In the genomic region with DNA sequence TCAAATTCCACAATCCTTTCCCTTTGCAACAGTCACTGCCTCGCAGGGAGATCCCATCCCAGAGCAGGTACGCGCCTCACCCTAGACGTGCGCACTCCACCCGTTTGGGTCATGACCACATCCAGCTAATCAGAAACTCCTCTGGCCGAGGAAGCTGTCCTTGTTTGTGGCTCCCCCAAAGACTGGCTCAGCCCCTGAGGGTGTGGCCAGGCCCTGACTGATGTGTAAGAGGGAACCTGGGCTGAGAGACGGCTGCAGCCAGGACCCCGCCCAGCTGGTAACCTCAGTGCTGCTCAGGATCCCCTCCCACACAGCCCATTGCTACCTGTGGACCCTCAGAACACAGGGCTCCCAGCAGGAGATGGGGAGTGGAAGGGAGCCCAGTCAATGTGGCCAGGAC, we compare ENCODE assay signal across 28 cellular contexts.
"Had no signal": no experiment of that assay in that cellular context is flagged by ENCODE, and none has a peak within 500 bp of the region (broad histone marks: within the 10 kb centered on the region; RNA-seq: fewer than 3 reads in every experiment).

No MANE protein-coding gene starts in this region.

- H3K36me3 Mint-ChIP-seq: activated naive CD4-positive, alpha-beta T cell treated with anti-CD3 and anti-CD28 coated beads, Interleukin-2, amount 10 ng/mL, durations not matched to agents 7 days and 5 days; activated naive CD4-positive, alpha-beta T cell treated with anti-CD3 and anti-CD28 coated beads, Interleukin-2, amount 50 U/mL, for 72 hours; activated naive CD8-positive, alpha-beta T cell treated with anti-CD3 and anti-CD28 coated beads, Interleukin-2, amount 10 ng/mL, durations not matched to agents 7 days and 5 days had no signal

- ATAC-seq: activated naive CD4-positive, alpha-beta T cell treated with anti-CD3 and anti-CD28 coated beads, Interleukin-2, amount 50 U/mL, for 72 hours; activated T-cell treated with anti-CD3 and anti-CD28 coated beads, Interleukin-2, amount 50 U/mL, for 72 hours; effector memory CD8-positive, alpha-beta T cell; foreskin keratinocyte; gastroesophageal sphincter; heart right ventricle had no signal

- H3K4me3 ChIP-seq: esophagus muscularis mucosa, gastroesophageal sphincter, heart right ventricle had no signal

- H3K27me3 ChIP-seq: brain microvascular endothelial cell, foreskin keratinocyte had no signal

- H3K9me3 ChIP-seq: esophagus muscularis mucosa, gastroesophageal sphincter, heart right ventricle had no signal

- H3K27ac ChIP-seq: brain microvascular endothelial cell, esophagus muscularis mucosa, foreskin keratinocyte, gastroesophageal sphincter, heart right ventricle had no signal

- H3K36me3 ChIP-seq: brain microvascular endothelial cell, esophagus muscularis mucosa, gastroesophageal sphincter, heart right ventricle had no signal

- H3K27me3 Mint-ChIP-seq: activated CD4-positive, alpha-beta memory T cell treated with anti-CD3 and anti-CD28 coated beads, Interleukin-2, amount 10 ng/mL, durations not matched to agents 7 days and 5 days; activated CD4-positive, alpha-beta T cell treated with anti-CD3 and anti-CD28 coated beads, Interleukin-2, amount 10 ng/mL, durations not matched to agents 7 days and 5 days; activated naive CD4-positive, alpha-beta T cell treated with anti-CD3 and anti-CD28 coated beads, Interleukin-2, amount 10 ng/mL, durations not matched to agents 7 days and 5 days had no signal

- H3K4me1 Mint-ChIP-seq: activated CD4-positive, alpha-beta T cell treated with anti-CD3 and anti-CD28 coated beads, Interleukin-2, amount 10 ng/mL, durations not matched to agents 7 days and 5 days; activated naive CD8-positive, alpha-beta T cell treated with anti-CD3 and anti-CD28 coated beads, Interleukin-2, amount 10 ng/mL, durations not matched to agents 7 days and 5 days had no signal

- H3K4me3 Mint-ChIP-seq: activated CD4-positive, alpha-beta memory T cell treated with anti-CD3 and anti-CD28 coated beads, Interleukin-2, amount 10 ng/mL, durations not matched to agents 7 days and 5 days; activated CD4-positive, alpha-beta T cell treated with anti-CD3 and anti-CD28 coated beads, Interleukin-2, amount 10 ng/mL, durations not matched to agents 7 days and 5 days; activated naive CD4-positive, alpha-beta T cell treated with anti-CD3 and anti-CD28 coated beads, Interleukin-2, amount 10 ng/mL, durations not matched to agents 7 days and 5 days; activated naive CD8-positive, alpha-beta T cell treated with anti-CD3 and anti-CD28 coated beads, Interleukin-2, amount 10 ng/mL, durations not matched to agents 7 days and 5 days; activated T-cell treated with anti-CD3 and anti-CD28 coated beads, Interleukin-2, amount 50 U/mL, for 24 hours; activated T-cell treated with anti-CD3 and anti-CD28 coated beads, Interleukin-2, amount 50 U/mL, for 72 hours; central memory CD8-positive, alpha-beta T cell; effector memory CD8-positive, alpha-beta T cell had no signal

- H3K9me3 Mint-ChIP-seq: activated CD4-positive, alpha-beta memory T cell treated with anti-CD3 and anti-CD28 coated beads, Interleukin-2, amount 10 ng/mL, durations not matched to agents 7 days and 5 days; activated CD4-positive, alpha-beta T cell treated with anti-CD3 and anti-CD28 coated beads, Interleukin-2, amount 10 ng/mL, durations not matched to agents 7 days and 5 days; activated naive CD4-positive, alpha-beta T cell treated with anti-CD3 and anti-CD28 coated beads, Interleukin-2, amount 10 ng/mL, durations not matched to agents 7 days and 5 days; activated naive CD4-positive, alpha-beta T cell treated with anti-CD3 and anti-CD28 coated beads, Interleukin-2, amount 50 U/mL, for 72 hours; activated naive CD8-positive, alpha-beta T cell treated with anti-CD3 and anti-CD28 coated beads, Interleukin-2, amount 10 ng/mL, durations not matched to agents 7 days and 5 days; activated T-cell treated with anti-CD3 and anti-CD28 coated beads, Interleukin-2, amount 50 U/mL, for 24 hours; activated T-cell treated with anti-CD3 and anti-CD28 coated beads, Interleukin-2, amount 50 U/mL, for 72 hours; central memory CD8-positive, alpha-beta T cell; effector memory CD8-positive, alpha-beta T cell had no signal

- H3K4me1 ChIP-seq: esophagus muscularis mucosa, foreskin keratinocyte, gastroesophageal sphincter, heart right ventricle had no signal

- DNase-seq: activated CD4-positive, alpha-beta memory T cell treated with anti-CD3 and anti-CD28 coated beads, Interleukin-2, amount 10 ng/mL, durations not matched to agents 7 days and 5 days; activated CD4-positive, alpha-beta T cell treated with anti-CD3 and anti-CD28 coated beads for 1 hour; activated CD4-positive, alpha-beta T cell treated with anti-CD3 and anti-CD28 coated beads for 4 hours; activated CD4-positive, alpha-beta T cell treated with anti-CD3 and anti-CD28 coated beads, Interleukin-2, amount 10 ng/mL, durations not matched to agents 7 days and 5 days; activated CD4-positive, alpha-beta T cell treated with anti-CD3 and anti-CD28 coated beads, Interleukin-2, amount 50 U/mL, for 4 hours; activated CD8-positive, alpha-beta memory T cell treated with anti-CD3 and anti-CD28 coated beads, Interleukin-2, amount 50 U/mL, for 48 hours; activated gamma-delta T cell; activated naive CD4-positive, alpha-beta T cell; activated naive CD4-positive, alpha-beta T cell treated with anti-CD3 and anti-CD28 coated beads, Interleukin-2, amount 10 ng/mL, durations not matched to agents 7 days and 5 days; activated naive CD8-positive, alpha-beta T cell treated with anti-CD3 and anti-CD28 coated beads, Interleukin-2, amount 10 ng/mL, durations not matched to agents 7 days and 5 days; activated T-cell treated with anti-CD3 and anti-CD28 coated beads for 4 hours; activated T-cell treated with anti-CD3 and anti-CD28 coated beads, Interleukin-2, amount 50 U/mL, for 24 hours; activated T-cell treated with anti-CD3 and anti-CD28 coated beads, Interleukin-2, amount 50 U/mL, for 72 hours; amniotic stem cell; anterior cingulate cortex; brain microvascular endothelial cell; cortex of kidney; dermis blood vessel endothelial cell; effector CD4-positive, alpha-beta T cell; effector memory CD8-positive, alpha-beta T cell; erythroblast; foreskin keratinocyte; heart right ventricle; T-helper 2 cell had no signal

- H3K27ac Mint-ChIP-seq: activated CD4-positive, alpha-beta memory T cell treated with anti-CD3 and anti-CD28 coated beads, Interleukin-2, amount 10 ng/mL, durations not matched to agents 7 days and 5 days; activated CD4-positive, alpha-beta T cell treated with anti-CD3 and anti-CD28 coated beads, Interleukin-2, amount 10 ng/mL, durations not matched to agents 7 days and 5 days; activated naive CD4-positive, alpha-beta T cell treated with anti-CD3 and anti-CD28 coated beads, Interleukin-2, amount 10 ng/mL, durations not matched to agents 7 days and 5 days; activated naive CD4-positive, alpha-beta T cell treated with anti-CD3 and anti-CD28 coated beads, Interleukin-2, amount 50 U/mL, for 72 hours; activated naive CD8-positive, alpha-beta T cell treated with anti-CD3 and anti-CD28 coated beads, Interleukin-2, amount 10 ng/mL, durations not matched to agents 7 days and 5 days; activated T-cell treated with anti-CD3 and anti-CD28 coated beads, Interleukin-2, amount 50 U/mL, for 24 hours; activated T-cell treated with anti-CD3 and anti-CD28 coated beads, Interleukin-2, amount 50 U/mL, for 72 hours; effector memory CD8-positive, alpha-beta T cell had no signal
